In genomic region chr1:151292207-151293030, GRCh38 we compare ENCODE assay signal across 9 cellular contexts. TPM values are rescaled to one million over a fixed set of nuclear protein-coding genes. Genes with fewer than 3 reads are reported as not detected.
DNase-seq lines count a peak whose midpoint lies in the region; ATAC-seq and TF ChIP-seq lines count a peak whose summit lies in the region.
"Had no signal": no experiment of that assay in that cellular context is flagged by ENCODE, and none has a peak within 500 bp of the region (broad histone marks: within the 10 kb centered on the region; RNA-seq: fewer than 3 reads in every experiment).

No MANE protein-coding gene starts in this region.

- H3K27ac ChIP-seq in DND-41 (ENCODE audit: low read length) = no peak overlapping the region
- no peak overlapping the region for H3K27ac ChIP-seq in IMR-90 (ENCODE audit: insufficient read depth, low read length)
- no peak overlapping the region for H3K27ac ChIP-seq in mammary epithelial cell (ENCODE audit: insufficient read depth, low read depth, low read length)
- H3K27ac ChIP-seq in neuronal stem cell (replicated peaks; ENCODE audit: low read length) = peak overlapping the region; percentile 33
- H3K27ac ChIP-seq in hepatocyte = no peak overlapping the region

- CTCF ChIA-PET in IMR-90 (lab: Yijun Ruan, JAX) (no interaction called here), mammary epithelial cell (lab: Charles Lee; ENCODE audit: low non-redundant PET) (no interaction called here)

- H3K9me3 ChIP-seq in DND-41 (ENCODE audit: insufficient read depth, low read length, severe bottlenecking) = no peaks in the 10 kb centered on the region
- H3K9me3 ChIP-seq in IMR-90 (ENCODE audit: control insufficient read depth, insufficient read depth, low read length) = no peaks in the 10 kb centered on the region
- H3K9me3 ChIP-seq in mammary epithelial cell (replicated peaks; ENCODE audit: insufficient read depth, low read length) = no peaks in the 10 kb centered on the region
- H3K9me3 ChIP-seq in neuronal stem cell (replicated peaks in 1 of 2; ENCODE audit: control insufficient read depth in 2 of 2, insufficient read depth in 1 of 2, low read depth in 1 of 2, low read length in 2 of 2) = no peaks in the 10 kb centered on the region
- no peaks in the 10 kb centered on the region for H3K9me3 ChIP-seq in hepatocyte (ENCODE audit: low read depth)

- TF ChIP-seq CTCF in DND-41 (IDR thresholded peaks at IDR 0.05; ENCODE audit: borderline replicate concordance, extremely low read depth, low read length, poor library complexity, severe bottlenecking) (peak; percentile 14), IMR-90 (conservative IDR thresholded peaks at IDR 0.05; ENCODE audit: low read depth, low read length) (no peak), mammary epithelial cell (conservative IDR thresholded peaks at IDR 0.05 in 1 of 2, IDR thresholded peaks at IDR 0.05 in 1 of 2; ENCODE audit: extremely low read depth in 1 of 2, insufficient read depth in 1 of 2, low read depth in 1 of 2, low read length in 2 of 2) (no peak), hepatocyte (IDR thresholded peaks at IDR 0.05; ENCODE audit: poor library complexity) (no peak)

- H3K4me1 ChIP-seq in DND-41 (ENCODE audit: insufficient read depth, low read length) = no peaks in the 10 kb centered on the region
- no peaks in the 10 kb centered on the region for H3K4me1 ChIP-seq in IMR-90 (ENCODE audit: control insufficient read depth, insufficient read depth, low read length)
- H3K4me1 ChIP-seq in mammary epithelial cell (ENCODE audit: insufficient read depth, low read length) = no peaks in the 10 kb centered on the region
- H3K4me1 ChIP-seq in neuronal stem cell (ENCODE audit: control insufficient read depth in 2 of 2, insufficient read depth in 1 of 2, low read depth in 1 of 2, low read length in 2 of 2) = peaks cover 9 to 16% of the 10 kb centered on the region in 2 donors
- H3K4me1 ChIP-seq in hepatocyte (ENCODE audit: insufficient read depth) = no peaks in the 10 kb centered on the region

- H3K4me3 ChIP-seq in DND-41 (ENCODE audit: low read depth in 1 of 2, low read length in 2 of 2) (no peak overlapping the region), IMR-90 (ENCODE audit: insufficient read depth, low read depth, low read length) (no peak overlapping the region), mammary epithelial cell (replicated peaks in 1 of 3; ENCODE audit: insufficient read depth in 1 of 3, low read depth in 2 of 3, low read length in 3 of 3) (no peak overlapping the region), neuronal stem cell (ENCODE audit: low read length in 2 of 2) (no peak overlapping the region), hepatocyte (no peak overlapping the region)

- H4K20me1 ChIP-seq in DND-41 (ENCODE audit: insufficient read depth, low read length) (peaks cover 34% of the 10 kb centered on the region), IMR-90 (ENCODE audit: insufficient read depth, low read length) (peaks cover 21% of the 10 kb centered on the region), mammary epithelial cell (ENCODE audit: insufficient read depth, low read length) (no peaks in the 10 kb centered on the region), hepatocyte (ENCODE audit: insufficient read depth, poor library complexity, severe bottlenecking) (no peaks in the 10 kb centered on the region)

- no peak for TF ChIP-seq RAD21 in IMR-90 (IDR thresholded peaks at IDR 0.05; ENCODE audit: low read length)

- ATAC-seq in DND-41 (ENCODE audit: insufficient read depth, low read depth) (peak; percentile 37), IMR-90 (ENCODE audit: low read depth) (peak; percentile 5; the same call in 1 of the 2 replicates)

- H3K18ac ChIP-seq in IMR-90 (ENCODE audit: low read depth, low read length) (no peak overlapping the region), neuronal stem cell (ENCODE audit: low read length) (peak overlapping the region; percentile 45)

- H3K79me1 ChIP-seq in IMR-90 (ENCODE audit: low read depth in 1 of 2, low read length in 2 of 2) = peaks cover 3 to 32% of the 10 kb centered on the region in 2 experiments
- H3K79me1 ChIP-seq in neuronal stem cell (ENCODE audit: low read depth, low read length) = peaks cover 18% of the 10 kb centered on the region

- H4K91ac ChIP-seq in IMR-90 (ENCODE audit: insufficient read depth, low read depth, low read length) (no peak overlapping the region), neuronal stem cell (ENCODE audit: low read depth, low read length, poor library complexity) (no peak overlapping the region)

- H2AFZ ChIP-seq in DND-41 (ENCODE audit: low read depth, low read length) (no peak overlapping the region), IMR-90 (replicated peaks; ENCODE audit: low read length, poor library complexity) (peak overlapping the region; percentile 17), mammary epithelial cell (ENCODE audit: low read depth, low read length) (no peak overlapping the region), neuronal stem cell (ENCODE audit: low read length) (no peak overlapping the region), hepatocyte (no peak overlapping the region)

- no peak overlapping the region for H2AK9ac ChIP-seq in IMR-90 (replicated peaks; ENCODE audit: low read depth, low read length, poor library complexity)

- H4K8ac ChIP-seq in IMR-90 (ENCODE audit: low read depth in 2 of 2, low read length in 2 of 2) (no peak overlapping the region), neuronal stem cell (ENCODE audit: low read depth, low read length) (peak overlapping the region; percentile 57)

- dilution Hi-C loops in IMR-90 (cut with HindIII; ENCODE audit: low sequenced_read_pairs, unreplicated experiment) (no loop called here), mammary epithelial cell (cut with HindIII; ENCODE audit: low sequenced_read_pairs) (no loop called here)

- BruUV-seq in IMR-90 (replicated peaks; lab: Mats Ljungman, UMichigan) (TSS peak; percentile 79), mammary epithelial cell (replicated peaks; lab: Mats Ljungman, UMichigan) (TSS peak; percentile 61)

- TF ChIP-seq POLR2A in IMR-90 (IDR thresholded peaks at IDR 0.05; ENCODE audit: low read depth, low read length) = no peak

- no peak overlapping the region for H3K4me2 ChIP-seq in DND-41 (ENCODE audit: insufficient read depth, low read length)
- no peak overlapping the region for H3K4me2 ChIP-seq in IMR-90 (ENCODE audit: low read depth, low read length)
- H3K4me2 ChIP-seq in mammary epithelial cell (ENCODE audit: insufficient read depth, low read depth, low read length) = no peak overlapping the region
- H3K4me2 ChIP-seq in neuronal stem cell (ENCODE audit: insufficient read depth, low read length, poor library complexity, severe bottlenecking) = no peak overlapping the region
- H3K4me2 ChIP-seq in hepatocyte = no peak overlapping the region

- H2BK5ac ChIP-seq in IMR-90 (ENCODE audit: low read depth, low read length, poor library complexity, severe bottlenecking) (no peak overlapping the region), neuronal stem cell (ENCODE audit: low read length) (no peak overlapping the region)

- no peak overlapping the region for H3K23ac ChIP-seq in IMR-90 (ENCODE audit: low read depth, low read length)
- H3K23ac ChIP-seq in neuronal stem cell (ENCODE audit: low read depth, low read length, poor library complexity) = no peak overlapping the region

- POLR2A ChIA-PET in IMR-90 (lab: Charles Lee; ENCODE audit: unreplicated experiment) = no interaction called here

- intact Hi-C loops in IMR-90 (cut with micrococcal nuclease) = no loop called here
- intact Hi-C loops in mammary epithelial cell (cut with micrococcal nuclease) = no loop called here

- H2AK5ac ChIP-seq in IMR-90 (ENCODE audit: low read depth, low read length) = no peak overlapping the region
- H2AK5ac ChIP-seq in neuronal stem cell (ENCODE audit: low read depth, low read length) = peak overlapping the region; percentile 49

- no peak overlapping the region for H4K5ac ChIP-seq in IMR-90 (ENCODE audit: low read depth, low read length)

- H3K56ac ChIP-seq in IMR-90 (ENCODE audit: extremely low read depth, insufficient read depth, low read length) = no peak overlapping the region

- H2BK120ac ChIP-seq in IMR-90 (ENCODE audit: low read depth, low read length) (no peak overlapping the region), neuronal stem cell (ENCODE audit: low read depth, low read length) (no peak overlapping the region)

- H3K4ac ChIP-seq in IMR-90 (ENCODE audit: low read depth, low read length) (no peak overlapping the region), neuronal stem cell (ENCODE audit: low read length) (no peak overlapping the region)

- no peaks in the 10 kb centered on the region for H3K9me2 ChIP-seq in hepatocyte (replicated peaks; ENCODE audit: insufficient read depth)

- H3K9me1 ChIP-seq in IMR-90 (ENCODE audit: insufficient read depth, low read length) = no peaks in the 10 kb centered on the region

- H3K14ac ChIP-seq in IMR-90 (replicated peaks; ENCODE audit: low read depth, low read length) (no peak overlapping the region), neuronal stem cell (ENCODE audit: low read length) (no peak overlapping the region)

- H3K27me3 ChIP-seq in DND-41 (ENCODE audit: insufficient read depth, low read length, poor library complexity) = no peaks in the 10 kb centered on the region
- H3K27me3 ChIP-seq in IMR-90 (ENCODE audit: control insufficient read depth, insufficient read depth, low read length) = no peaks in the 10 kb centered on the region
- no peaks in the 10 kb centered on the region for H3K27me3 ChIP-seq in mammary epithelial cell (ENCODE audit: insufficient read depth, low read length)
- no peaks in the 10 kb centered on the region for H3K27me3 ChIP-seq in neuronal stem cell (ENCODE audit: control insufficient read depth in 3 of 3, insufficient read depth in 3 of 3, low read depth in 1 of 3, low read length in 3 of 3)
- H3K27me3 ChIP-seq in hepatocyte = no peaks in the 10 kb centered on the region

- H3K36me3 ChIP-seq in DND-41 (ENCODE audit: insufficient read depth, low read length) = peaks cover 91% of the 10 kb centered on the region
- peaks cover 87% of the 10 kb centered on the region for H3K36me3 ChIP-seq in IMR-90 (ENCODE audit: control insufficient read depth, insufficient read depth, low read length)
- peaks cover 17% of the 10 kb centered on the region for H3K36me3 ChIP-seq in mammary epithelial cell (ENCODE audit: insufficient read depth, low read length)
- peaks cover 49 to 92% of the 10 kb centered on the region in 2 donors for H3K36me3 ChIP-seq in neuronal stem cell (replicated peaks in 1 of 2; ENCODE audit: control insufficient read depth in 2 of 2, insufficient read depth in 2 of 2, low read length in 2 of 2)
- H3K36me3 ChIP-seq in hepatocyte (replicated peaks; ENCODE audit: insufficient read depth, low read depth) = no peaks in the 10 kb centered on the region

- WGBS in IMR-90 (ENCODE audit: extremely low coverage in 2 of 2, insufficient read length in 1 of 2), 2 experiments = no CpG with 5 or more reads among the region's 13 CpGs
- 78% methylated on average over 8 of the region's 13 CpGs for WGBS in mammary epithelial cell (ENCODE audit: low coverage, missing lambda C conversion rate)
- WGBS in neuronal stem cell (ENCODE audit: extremely low coverage in 2 of 2, insufficient read length in 2 of 2, insufficient replicate concordance in 1 of 2), 2 donors = no CpG with 5 or more reads among the region's 13 CpGs
- 97% methylated on average over 13 of the region's 13 CpGs for WGBS in hepatocyte (ENCODE audit: low lambda C conversion rate, missing lambda C conversion rate)

- peaks cover 1% of the 10 kb centered on the region; the same call in 1 of the 2 replicates for H3K79me2 ChIP-seq in DND-41 (ENCODE audit: insufficient read depth, low read length)
- H3K79me2 ChIP-seq in mammary epithelial cell (ENCODE audit: insufficient read depth, low read length) = peaks cover 5% of the 10 kb centered on the region
- peaks cover 4% of the 10 kb centered on the region for H3K79me2 ChIP-seq in hepatocyte

- in situ Hi-C loops in IMR-90 (cut with MboI; ENCODE audit: low sequenced_read_pairs) (no loop called here), mammary epithelial cell (cut with MboI; ENCODE audit: low sequenced_read_pairs in 2 of 2) (no loop called here)

- H3K9ac ChIP-seq in DND-41 (ENCODE audit: low read depth, low read length) = no peak overlapping the region
- H3K9ac ChIP-seq in IMR-90 (ENCODE audit: low read depth, low read length) = no peak overlapping the region
- no peak overlapping the region for H3K9ac ChIP-seq in mammary epithelial cell (ENCODE audit: insufficient read depth, low read length)
- no peak overlapping the region for H3K9ac ChIP-seq in neuronal stem cell (ENCODE audit: low read depth, low read length, poor library complexity)

- H2BK15ac ChIP-seq in IMR-90 (ENCODE audit: low read depth, low read length) = no peak overlapping the region
- H2BK15ac ChIP-seq in neuronal stem cell (ENCODE audit: low read length) = no peak overlapping the region

- peak; percentile 33 for DNase-seq in DND-41
- no peak for DNase-seq in IMR-90
- no peak for DNase-seq in mammary epithelial cell
- no peak for DNase-seq in neuronal stem cell (ENCODE audit: low spot score)
- DNase-seq in hepatocyte (ENCODE audit: low spot score) = no peak
- DNase-seq in NCI-H2029 treated with DMSO at 0.1 percent for 48 hours (lab: John Stamatoyannopoulos, UW) = no peak
- no peak for DNase-seq in GM03348 (ENCODE audit: low spot score)
- DNase-seq: dermis blood vessel endothelial cell, NCI-H524 treated with DMSO at 0.1 percent for 48 hours had no signal

- no peak overlapping the region for H2BK20ac ChIP-seq in IMR-90 (ENCODE audit: low read depth, low read length)

- H2BK12ac ChIP-seq in neuronal stem cell (ENCODE audit: low read length) = no peak overlapping the region

RNA-seq across cellular contexts. Expression of gene ZNF687, which starts 10.3 kb away (rescaled TPM):
- total RNA-seq in IMR-90 (2012; rRNA removed) = 5.7 and 6.4 TPM in 2 replicates
- 10.8 and 13.7 TPM in 2 replicates for polyA plus RNA-seq in IMR-90 (2012; rRNA removed)
- polyA plus RNA-seq in IMR-90 (2012; cell fraction: cytosol; rRNA removed) = 5.8 and 12.6 TPM in 2 replicates
- 22.7 and 52.2 TPM in 2 replicates for polyA plus RNA-seq in IMR-90 (2012; cell fraction: nucleus; rRNA removed; ENCODE audit: low replicate concordance)
- 10 to 100 TPM; 17.7 to 23.3 TPM for total RNA-seq in mammary epithelial cell
- polyA plus RNA-seq in mammary epithelial cell = 11.5 TPM
- polyA minus RNA-seq in mammary epithelial cell = 22.0 TPM
- polyA plus RNA-seq in neuronal stem cell (2013, experiment 1 of 2) = 20.9 TPM
- polyA plus RNA-seq in neuronal stem cell (2013, experiment 2 of 2) = 21.3 TPM
- total RNA-seq in hepatocyte = 16.8 and 19.9 TPM in 2 replicates
- 3.6 and 4.3 TPM in 2 replicates for polyA plus RNA-seq in hepatocyte

RNA-seq across cellular contexts. Expression of gene PI4KB, which starts 34.8 kb away (rescaled TPM):
- total RNA-seq in IMR-90 (2012; rRNA removed) = 77.2 and 94.5 TPM in 2 replicates
- polyA plus RNA-seq in IMR-90 (2012; rRNA removed) = 82.4 and 91.5 TPM in 2 replicates
- 47.9 and 66.0 TPM in 2 replicates for polyA plus RNA-seq in IMR-90 (2012; cell fraction: cytosol; rRNA removed)
- 103 and 135 TPM in 2 replicates for polyA plus RNA-seq in IMR-90 (2012; cell fraction: nucleus; rRNA removed; ENCODE audit: low replicate concordance)
- total RNA-seq in mammary epithelial cell = 10 to 100 TPM; 46.7 to 58.3 TPM
- 57.9 TPM for polyA plus RNA-seq in mammary epithelial cell
- polyA minus RNA-seq in mammary epithelial cell = 135 TPM
- polyA plus RNA-seq in neuronal stem cell (2013, experiment 1 of 2) = 22.4 TPM
- 20.7 TPM for polyA plus RNA-seq in neuronal stem cell (2013, experiment 2 of 2)
- 42.1 and 49.9 TPM in 2 replicates for total RNA-seq in hepatocyte
- 55.1 and 60.4 TPM in 2 replicates for polyA plus RNA-seq in hepatocyte

RNA-seq across cellular contexts. Expression of gene PSMD4, which starts 37.9 kb away (rescaled TPM):
- 289 and 349 TPM in 2 replicates for total RNA-seq in IMR-90 (2012; rRNA removed)
- 282 and 314 TPM in 2 replicates for polyA plus RNA-seq in IMR-90 (2012; rRNA removed)
- polyA plus RNA-seq in IMR-90 (2012; cell fraction: cytosol; rRNA removed) = 247 and 276 TPM in 2 replicates
- 150 and 155 TPM in 2 replicates for polyA plus RNA-seq in IMR-90 (2012; cell fraction: nucleus; rRNA removed; ENCODE audit: low replicate concordance)
- 100 to 1,000 TPM in 1 of 2 donors, 10 to 100 TPM in 1; 94.7 to 167 TPM for total RNA-seq in mammary epithelial cell
- 223 TPM for polyA plus RNA-seq in mammary epithelial cell
- polyA minus RNA-seq in mammary epithelial cell = 161 TPM
- polyA plus RNA-seq in neuronal stem cell (2013, experiment 1 of 2) = 137 TPM
- polyA plus RNA-seq in neuronal stem cell (2013, experiment 2 of 2) = 140 TPM
- total RNA-seq in hepatocyte = 107 and 119 TPM in 2 replicates
- 161 and 168 TPM in 2 replicates for polyA plus RNA-seq in hepatocyte

RNA-seq across cellular contexts. Expression of gene RFX5, which starts 54.6 kb away (rescaled TPM):
- total RNA-seq in IMR-90 (2012; rRNA removed) (37.8 and 44.4 TPM in 2 replicates), mammary epithelial cell (10 to 100 TPM; 45.5 to 45.9 TPM), hepatocyte (43.0 and 48.8 TPM in 2 replicates)
- polyA plus RNA-seq in IMR-90 (2012; rRNA removed) (26.8 and 29.3 TPM in 2 replicates), mammary epithelial cell (28.5 TPM), hepatocyte (14.1 and 18.0 TPM in 2 replicates)
- polyA plus RNA-seq in IMR-90 (2012; cell fraction: cytosol; rRNA removed) = 17.7 and 36.9 TPM in 2 replicates
- 74.2 and 105 TPM in 2 replicates for polyA plus RNA-seq in IMR-90 (2012; cell fraction: nucleus; rRNA removed; ENCODE audit: low replicate concordance)
- polyA minus RNA-seq in mammary epithelial cell = 33.7 TPM
- polyA plus RNA-seq in neuronal stem cell (2013, experiment 1 of 2) = 62.7 TPM
- polyA plus RNA-seq in neuronal stem cell (2013, experiment 2 of 2) = 61.3 TPM
